In genomic region chr4:57442834-57443291, GRCh38 we compare ENCODE assay signal across 7 cellular contexts.
DNase-seq lines count a peak whose midpoint lies in the region; ATAC-seq and TF ChIP-seq lines count a peak whose summit lies in the region.

No MANE protein-coding gene starts in this region.

- H3K4me1 ChIP-seq in NT2/D1 (ENCODE audit: insufficient read depth, insufficient read length): no peaks in the 10 kb centered on the region

- H3K27ac Mint-ChIP-seq in mesothelial cell of epicardium: no peak overlapping the region

- no peak overlapping the region for H3K4me3 Mint-ChIP-seq in mesothelial cell of epicardium

- peak; percentile 58 for DNase-seq in GM03348 (ENCODE audit: low spot score)
- peak; percentile 55 for DNase-seq in NT2/D1 (ENCODE audit: low read depth, low spot score)
- peak; percentile 64 for DNase-seq in ecto neural progenitor cell (ENCODE audit: low spot score)
- peak; percentile 27 to 70 for DNase-seq in mesothelial cell of epicardium (ENCODE audit: low spot score in 2 of 2, unreplicated experiment in 2 of 2)
- no peak for DNase-seq in HCEC 1CT

- no peak overlapping the region for H3K9ac ChIP-seq in NT2/D1 (ENCODE audit: insufficient read length, low read depth)

- no peaks in the 10 kb centered on the region for H3K36me3 ChIP-seq in NT2/D1 (ENCODE audit: insufficient read depth, insufficient read length, low read length)

- TF ChIP-seq CTCF in mesothelial cell of epicardium (IDR thresholded peaks at IDR 0.05; ENCODE audit: unreplicated experiment): peak; percentile 73

- no peaks in the 10 kb centered on the region for H3K9me3 ChIP-seq in NT2/D1 (ENCODE audit: insufficient read depth, low read length)

- H3K36me3 Mint-ChIP-seq in mesothelial cell of epicardium: no peaks in the 10 kb centered on the region

- no peaks in the 10 kb centered on the region for H3K27me3 Mint-ChIP-seq in mesothelial cell of epicardium (ENCODE audit: low read depth)

- H3K9me3 Mint-ChIP-seq in mesothelial cell of epicardium: no peaks in the 10 kb centered on the region

- ATAC-seq in HG02759 (IDR thresholded peaks at IDR 0.05; ENCODE audit: unreplicated experiment) (peak; percentile 59), GM19455 (IDR thresholded peaks at IDR 0.05; ENCODE audit: unreplicated experiment) (no peak)

- no peak overlapping the region for H3K4me3 ChIP-seq in NT2/D1 (ENCODE audit: insufficient read length, low read depth)

- peaks cover 46% of the 10 kb centered on the region for H3K4me1 Mint-ChIP-seq in mesothelial cell of epicardium

- H3K27me3 ChIP-seq in NT2/D1 (ENCODE audit: insufficient read depth, insufficient read length): no peaks in the 10 kb centered on the region
